ENCODE assay signal across 15 cellular contexts in the genomic region with DNA sequence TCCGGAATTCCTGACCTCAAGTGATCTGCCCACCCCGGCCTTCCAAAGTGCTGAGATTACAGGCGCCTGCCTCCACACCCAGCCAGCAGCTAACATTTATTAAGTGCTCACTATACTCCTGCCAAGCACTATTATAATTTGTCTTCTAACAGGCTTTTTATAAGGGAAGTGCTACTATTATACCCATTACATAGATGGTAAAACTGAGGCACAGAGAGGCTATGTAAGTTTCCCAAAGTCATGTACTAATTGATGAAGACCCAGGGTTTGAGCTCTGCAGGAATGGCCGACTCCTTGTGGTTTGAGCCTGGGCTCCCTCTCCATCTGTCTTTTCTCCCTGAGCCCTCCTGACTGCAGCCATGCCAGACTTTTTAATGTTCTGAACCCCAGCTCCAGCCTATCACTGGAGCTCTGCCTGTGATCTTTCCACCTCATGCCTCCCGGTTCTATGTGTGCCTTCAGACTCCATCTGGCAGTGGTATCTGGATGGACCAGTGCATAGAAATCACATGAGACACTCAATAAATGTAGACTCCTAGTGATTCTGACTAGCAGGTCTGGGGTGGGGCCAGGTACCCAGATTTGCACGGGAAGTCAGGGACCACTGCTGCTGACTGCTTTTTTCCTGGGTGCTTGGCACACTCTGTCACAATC.
DNase-seq lines count a peak whose midpoint lies in the region; ATAC-seq, FAIRE-seq and TF ChIP-seq lines count a peak whose summit lies in the region.
"Had no signal": no experiment of that assay in that cellular context is flagged by ENCODE, and none has a peak within 500 bp of the region (broad histone marks: within the 10 kb centered on the region; RNA-seq: fewer than 3 reads in every experiment).

No MANE protein-coding gene starts in this region.

- H3K79me2 ChIP-seq in astrocyte (ENCODE audit: insufficient read depth, low read length) = peaks cover 88% of the 10 kb centered on the region
- H3K79me2 ChIP-seq in keratinocyte (ENCODE audit: control insufficient read depth, insufficient read depth, low read length) = peaks cover 89% of the 10 kb centered on the region

- no peak overlapping the region for H3K9ac ChIP-seq in astrocyte (ENCODE audit: low read length)
- H3K9ac ChIP-seq in keratinocyte (ENCODE audit: control insufficient read depth, extremely low read depth, insufficient read depth, low read length) = no peak overlapping the region

- H3K9me1 ChIP-seq in keratinocyte (ENCODE audit: control insufficient read depth, extremely low read depth, insufficient read depth, low read length) = peaks cover 16% of the 10 kb centered on the region

- no peak for TF ChIP-seq EP300 in upper lobe of left lung (IDR thresholded peaks at IDR 0.05)

- H3K4me3 ChIP-seq in astrocyte (ENCODE audit: insufficient read depth, low read depth, low read length) = no peak overlapping the region
- H3K4me3 ChIP-seq in keratinocyte (ENCODE audit: control insufficient read depth in 2 of 3, extremely low read depth in 1 of 3, insufficient read depth in 2 of 3, low read depth in 1 of 3, low read length in 3 of 3) = no peak overlapping the region
- no peak overlapping the region for H3K4me3 ChIP-seq in upper lobe of left lung
- H3K4me3 ChIP-seq: A549, SJSA1 had no signal

- H3K27ac ChIP-seq in astrocyte (ENCODE audit: low read depth, low read length) = peak overlapping the region; percentile 1
- peak overlapping the region; percentile 25 for H3K27ac ChIP-seq in keratinocyte (ENCODE audit: control insufficient read depth, insufficient read depth, low read length)
- peak overlapping the region in 3 of 4 donors; percentile 31 to 39 (median 35) for H3K27ac ChIP-seq in upper lobe of left lung
- H3K27ac ChIP-seq: A549, SJSA1 had no signal

- no peaks in the 10 kb centered on the region for H3K27me3 Mint-ChIP-seq in astrocyte (ENCODE audit: low read depth, unreplicated experiment)
- H3K27me3 Mint-ChIP-seq: CD4-positive, CD25-positive, alpha-beta regulatory T cell had no signal

- FAIRE-seq in astrocyte (lab: Jason Lieb, UNC) (no peak), keratinocyte (lab: Jason Lieb, UNC) (no peak), RCC 7860 (lab: Jason Lieb, UNC) (no peak)
- FAIRE-seq: A549 had no signal

- H3K27ac Mint-ChIP-seq in astrocyte (ENCODE audit: unreplicated experiment) = peak overlapping the region; percentile 5

- no peaks in the 10 kb centered on the region for H3K9me3 ChIP-seq in astrocyte (ENCODE audit: insufficient read depth, low read depth, low read length)
- no peaks in the 10 kb centered on the region for H3K9me3 ChIP-seq in keratinocyte (ENCODE audit: control insufficient read depth, low read depth, low read length)
- no peaks in the 10 kb centered on the region for H3K9me3 ChIP-seq in upper lobe of left lung
- H3K9me3 ChIP-seq: A549, SJSA1 had no signal

- TF ChIP-seq CTCF in astrocyte (IDR thresholded peaks at IDR 0.05; ENCODE audit: insufficient read depth, low read depth, low read length) (no peak), keratinocyte (optimal IDR thresholded peaks at IDR 0.05 in 1 of 3, IDR thresholded peaks at IDR 0.05 in 1 of 3, conservative IDR thresholded peaks at IDR 0.05 in 1 of 3; ENCODE audit: extremely low read depth in 1 of 3, insufficient read depth in 2 of 3, low read length in 3 of 3) (no peak), upper lobe of left lung (IDR thresholded peaks at IDR 0.05) (no peak)

- no peaks in the 10 kb centered on the region for H3K9me3 Mint-ChIP-seq in astrocyte (ENCODE audit: unreplicated experiment)
- H3K9me3 Mint-ChIP-seq: CD4-positive, CD25-positive, alpha-beta regulatory T cell had no signal

- peaks cover 16% of the 10 kb centered on the region for H3K4me1 Mint-ChIP-seq in astrocyte (ENCODE audit: low read depth, unreplicated experiment)
- H3K4me1 Mint-ChIP-seq: CD4-positive, CD25-positive, alpha-beta regulatory T cell had no signal

- H2AFZ ChIP-seq in astrocyte (ENCODE audit: low read depth, low read length) (no peak overlapping the region), keratinocyte (ENCODE audit: control insufficient read depth, low read length) (no peak overlapping the region)

- DNase-seq in NCI-H524 (lab: John Stamatoyannopoulos, UW) (peak; percentile 19 to 54), NCI-H524 treated with DMSO at 0.1 percent for 48 hours (lab: John Stamatoyannopoulos, UW) (no peak), astrocyte (ENCODE audit: low read depth) (no peak), keratinocyte (ENCODE audit: low read depth, low spot score) (no peak), upper lobe of left lung (no peak), RCC 7860 (ENCODE audit: low spot score) (no peak)
- DNase-seq: AML-193; CD4-positive, CD25-positive, alpha-beta regulatory T cell; DND-41; GF-D8; RPMI8226 had no signal

- peaks cover 4% of the 10 kb centered on the region for H3K36me3 Mint-ChIP-seq in astrocyte (ENCODE audit: low read depth, unreplicated experiment)
- H3K36me3 Mint-ChIP-seq: CD4-positive, CD25-positive, alpha-beta regulatory T cell had no signal

- no peak for TF ChIP-seq POLR2A in upper lobe of left lung (IDR thresholded peaks at IDR 0.05)

- H3K4me3 Mint-ChIP-seq in astrocyte (ENCODE audit: unreplicated experiment) = no peak overlapping the region

- ATAC-seq in upper lobe of left lung (ENCODE audit: low FRiP score in 2 of 2) (no peak), GM21447 (IDR thresholded peaks at IDR 0.05; ENCODE audit: unreplicated experiment) (no peak), HG03139 (IDR thresholded peaks at IDR 0.05; ENCODE audit: unreplicated experiment) (no peak)

- H3K4me2 ChIP-seq in astrocyte (ENCODE audit: low read length) (peak overlapping the region; percentile 24), keratinocyte (ENCODE audit: control insufficient read depth, extremely low read depth, insufficient read depth, low read depth, low read length) (no peak overlapping the region)
- H3K4me2 ChIP-seq: A549 had no signal

- WGBS in upper lobe of left lung, 2 donors = 83 to 90% methylated on average over 6 of the region's 6 CpGs

- H3K27me3 ChIP-seq in astrocyte (ENCODE audit: insufficient read depth, low read length) (no peaks in the 10 kb centered on the region), keratinocyte (ENCODE audit: control insufficient read depth, extremely low read depth, insufficient read depth, low read length) (no peaks in the 10 kb centered on the region), upper lobe of left lung (no peaks in the 10 kb centered on the region)
- H3K27me3 ChIP-seq: SJSA1 had no signal

- dilution Hi-C loops in keratinocyte (cut with MboI; ENCODE audit: extremely low pct_ligation_motif_present, low sequenced_read_pairs) = no loop called here

- no peaks in the 10 kb centered on the region for H3K36me3 ChIP-seq in astrocyte (ENCODE audit: insufficient read depth, low read length)
- peaks cover 3 to 21% of the 10 kb centered on the region in 2 experiments for H3K36me3 ChIP-seq in keratinocyte (ENCODE audit: control insufficient read depth in 2 of 2, extremely low read depth in 1 of 2, insufficient read depth in 2 of 2, low read length in 2 of 2)
- no peaks in the 10 kb centered on the region for H3K36me3 ChIP-seq in upper lobe of left lung

- peaks cover 26% of the 10 kb centered on the region for H3K4me1 ChIP-seq in astrocyte (ENCODE audit: insufficient read depth, low read length)
- H3K4me1 ChIP-seq in keratinocyte (ENCODE audit: control insufficient read depth, extremely low read depth, insufficient read depth, low read length) = peaks cover 16% of the 10 kb centered on the region
- peaks cover 18 to 34% (median 24%) of the 10 kb centered on the region in 4 donors for H3K4me1 ChIP-seq in upper lobe of left lung

- H4K20me1 ChIP-seq in astrocyte (ENCODE audit: insufficient read depth, low read length) (peaks cover 76% of the 10 kb centered on the region), keratinocyte (ENCODE audit: control insufficient read depth, extremely low read depth, insufficient read depth, low read length) (peaks cover 39% of the 10 kb centered on the region)

Comparison
In these comparisons a context has a peak if more than half of its experiments do, and no peak if none do; other contexts are left out.
1. DNase-seq: peak in NCI-H524 (2 of 2); none in NCI-H524 treated with DMSO at 0.1 percent for 48 hours (single experiment), astrocyte (single experiment), keratinocyte (single experiment), upper lobe of left lung (0 of 2) and RCC 7860 (single experiment).
2. Peak in every context shown above with its lines, with median percentiles within 50 percentile points of each other: H3K27ac ChIP-seq.